ENCODE assay signal across 1 cellular context in the genomic region with DNA sequence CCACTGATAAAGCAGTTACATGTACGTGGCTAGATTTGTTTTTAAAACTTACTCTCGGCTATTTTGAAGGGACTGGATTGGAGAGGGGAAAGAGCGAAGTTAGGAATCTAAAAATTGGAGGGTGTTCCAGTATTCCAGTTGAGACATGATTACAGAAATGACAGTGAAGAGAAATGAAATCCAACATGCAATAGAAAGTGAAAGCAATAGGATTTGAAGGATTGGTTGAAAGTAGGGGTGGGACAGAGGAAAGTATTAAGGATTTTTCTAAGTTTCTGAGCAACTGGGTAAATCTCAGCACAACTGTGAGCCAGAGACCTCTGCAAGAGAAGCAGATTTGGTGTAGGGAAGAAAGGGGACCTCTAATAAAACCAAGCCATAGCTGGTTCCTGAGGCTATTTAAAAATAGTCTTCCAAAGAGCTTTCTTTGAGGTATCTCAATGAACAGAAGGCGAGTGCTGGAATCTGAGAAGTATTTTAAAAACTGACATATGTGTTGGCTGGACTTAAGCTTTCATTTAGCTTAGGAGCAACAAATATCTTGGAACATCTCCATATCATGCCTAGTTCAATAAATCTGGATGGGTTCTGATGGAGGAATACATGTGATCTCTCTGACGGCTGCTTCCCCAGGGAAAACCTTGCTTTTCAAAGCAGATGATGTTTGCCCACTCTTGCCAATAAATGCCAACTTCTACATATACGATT.
TF ChIP-seq lines count a peak whose summit lies in the region.

No MANE protein-coding gene starts in this region.

TF ChIP-seq in IMR-90, 13 proteins besides CTCF, POLR2A, EP300 and RAD21:
- no peak for TF ChIP-seq RFX5 (IDR thresholded peaks at IDR 0.05; ENCODE audit: low read depth, low read length)
- no peak for TF ChIP-seq MAZ (IDR thresholded peaks at IDR 0.05; ENCODE audit: borderline replicate concordance, low read depth, low read length)
- no peak for TF ChIP-seq FOS (IDR thresholded peaks at IDR 0.05; ENCODE audit: low read depth, low read length)
- TF ChIP-seq BHLHE40 (IDR thresholded peaks at IDR 0.05; ENCODE audit: low read depth, low read length), result no peak
- TF ChIP-seq RCOR1 (IDR thresholded peaks at IDR 0.05; ENCODE audit: insufficient replicate concordance, low read length), result no peak
- no peak for TF ChIP-seq CHD1 (IDR thresholded peaks at IDR 0.05; ENCODE audit: low read depth, low read length)
- TF ChIP-seq, protein P1, sequence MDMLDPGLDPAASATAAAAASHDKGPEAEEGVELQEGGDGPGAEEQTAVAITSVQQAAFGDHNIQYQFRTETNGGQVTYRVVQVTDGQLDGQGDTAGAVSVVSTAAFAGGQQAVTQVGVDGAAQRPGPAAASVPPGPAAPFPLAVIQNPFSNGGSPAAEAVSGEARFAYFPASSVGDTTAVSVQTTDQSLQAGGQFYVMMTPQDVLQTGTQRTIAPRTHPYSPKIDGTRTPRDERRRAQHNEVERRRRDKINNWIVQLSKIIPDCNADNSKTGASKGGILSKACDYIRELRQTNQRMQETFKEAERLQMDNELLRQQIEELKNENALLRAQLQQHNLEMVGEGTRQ (IDR thresholded peaks at IDR 0.05; ENCODE audit: low read depth, low read length), result no peak
- no peak for TF ChIP-seq NFE2L2 (IDR thresholded peaks at IDR 0.05; ENCODE audit: low read depth, low read length)
- TF ChIP-seq, protein P2, sequence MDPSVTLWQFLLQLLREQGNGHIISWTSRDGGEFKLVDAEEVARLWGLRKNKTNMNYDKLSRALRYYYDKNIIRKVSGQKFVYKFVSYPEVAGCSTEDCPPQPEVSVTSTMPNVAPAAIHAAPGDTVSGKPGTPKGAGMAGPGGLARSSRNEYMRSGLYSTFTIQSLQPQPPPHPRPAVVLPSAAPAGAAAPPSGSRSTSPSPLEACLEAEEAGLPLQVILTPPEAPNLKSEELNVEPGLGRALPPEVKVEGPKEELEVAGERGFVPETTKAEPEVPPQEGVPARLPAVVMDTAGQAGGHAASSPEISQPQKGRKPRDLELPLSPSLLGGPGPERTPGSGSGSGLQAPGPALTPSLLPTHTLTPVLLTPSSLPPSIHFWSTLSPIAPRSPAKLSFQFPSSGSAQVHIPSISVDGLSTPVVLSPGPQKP (IDR thresholded peaks at IDR 0.05; ENCODE audit: borderline replicate concordance, low read depth, low read length), result no peak
- TF ChIP-seq CEBPB (IDR thresholded peaks at IDR 0.05; ENCODE audit: low read depth, low read length), result no peak
- no peak for TF ChIP-seq MAFK (IDR thresholded peaks at IDR 0.05; ENCODE audit: low read depth, low read length)
- TF ChIP-seq MXI1 (IDR thresholded peaks at IDR 0.05; ENCODE audit: borderline replicate concordance, low read depth, low read length), result no peak
- TF ChIP-seq SMC3 (IDR thresholded peaks at IDR 0.05; ENCODE audit: low read depth, low read length), result no peak
